Comparison of ENCODE assay signal across 8 cellular contexts in the genomic region with DNA sequence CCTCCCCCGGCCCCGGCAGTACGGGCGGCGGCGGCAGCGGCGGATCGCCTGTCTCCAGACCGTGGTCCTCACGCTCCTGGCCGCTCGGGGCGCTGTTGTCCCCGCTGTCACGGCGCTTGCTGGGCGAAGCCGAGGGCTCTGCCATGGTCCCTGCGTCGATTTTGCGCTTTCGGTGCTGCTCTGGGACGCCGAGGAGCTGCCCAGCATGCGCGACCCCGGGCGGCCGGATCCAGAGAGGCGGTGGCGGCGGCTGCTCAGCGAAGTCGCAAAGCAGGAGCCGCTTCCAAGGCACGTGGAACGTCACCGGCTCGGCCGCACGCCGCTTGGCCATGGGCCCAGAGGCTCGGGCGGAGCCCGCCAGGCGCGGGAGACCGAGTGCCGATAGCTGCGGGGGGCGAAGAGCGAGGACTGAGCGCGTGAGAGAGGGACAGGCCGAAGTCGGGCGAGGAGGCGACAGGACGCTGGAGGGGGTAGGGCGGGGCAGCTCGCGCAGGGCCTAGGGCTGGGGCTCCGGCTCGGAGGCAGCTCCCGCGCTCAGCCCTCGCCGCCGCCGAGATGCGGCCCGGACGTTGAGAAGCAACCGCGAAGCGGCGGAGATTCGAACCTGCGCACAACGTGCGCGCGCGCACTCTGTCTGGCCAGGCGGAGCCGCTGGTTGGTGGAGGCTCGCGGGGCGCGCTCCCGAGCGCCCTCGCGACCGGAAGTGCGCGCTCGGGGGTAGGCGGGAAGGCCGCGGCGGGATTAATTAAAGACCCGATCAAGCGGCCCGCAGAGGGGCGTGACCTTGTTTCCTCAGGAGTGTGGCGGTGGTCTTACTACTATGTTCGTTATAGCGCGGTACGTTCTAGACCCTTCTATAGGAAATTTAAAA. TPM values are rescaled to one million over a fixed set of nuclear protein-coding genes. Genes with fewer than 3 reads are reported as not detected.
DNase-seq lines count a peak whose midpoint lies in the region; ATAC-seq and TF ChIP-seq lines count a peak whose summit lies in the region.

C9orf40 (minus strand) TSS at position 632 of the 871 bp plus-strand sequence; CDS start at position 331, 301 bp downstream.

- no peak for TF ChIP-seq POLR2A in testis (IDR thresholded peaks at IDR 0.05)

- intact Hi-C loops in testis (cut with DNase I; ENCODE audit: low total_unique reads), result no loop called here

- H3K27me3 ChIP-seq in testis, result no peaks in the 10 kb centered on the region

- H3K27ac ChIP-seq in testis, result peak within 1 kb of the TSS; percentile 95 to 98

- peak; percentile 89 for DNase-seq in GM10266 (ENCODE audit: extremely low spot score)
- DNase-seq in NAMALWA (ENCODE audit: low spot score), result peak; percentile 92
- peak; percentile 86 for DNase-seq in SK-MEL-5 (ENCODE audit: low read depth, low spot score)
- DNase-seq in activated naive CD4-positive, alpha-beta T cell treated with Interleukin-2 at 50 U/mL for 16 hours, result peak; percentile 92
- DNase-seq in germinal center (ENCODE audit: low spot score), result peak; percentile 81
- peak; percentile 74 for DNase-seq in omental fat pad (ENCODE audit: low spot score)
- peak; percentile 90 for DNase-seq in testis

- no peaks in the 10 kb centered on the region for H3K36me3 ChIP-seq in testis (ENCODE audit: low read depth, missing control alignments)

- peak; percentile 93 for ATAC-seq in HG02571 (IDR thresholded peaks at IDR 0.05; ENCODE audit: unreplicated experiment)
- peak; percentile 98 for ATAC-seq in omental fat pad (ENCODE audit: low FRiP score)

- TF ChIP-seq CTCF in GM10266 (IDR thresholded peaks at IDR 0.05; ENCODE audit: control insufficient read depth, insufficient read depth, low read depth, missing control alignments) (peak; percentile 95), omental fat pad (IDR thresholded peaks at IDR 0.05) (peak in 1 of 3 donors; percentile 53), testis (IDR thresholded peaks at IDR 0.05) (peak; percentile 66 to 83 (median 68))

- peak within 1 kb of the TSS; percentile 95 to 96 for H3K4me3 ChIP-seq in testis

- no peaks in the 10 kb centered on the region for H3K4me1 ChIP-seq in testis

- no peaks in the 10 kb centered on the region for H3K9me3 ChIP-seq in testis

- in situ Hi-C loops in SK-MEL-5 (cut with HindIII; ENCODE audit: low pct_unique_long_range_greater_than_20kb, low sequenced_read_pairs), result no loop called here

- WGBS in testis, 2 donors, result 0 to 1% methylated on average over 33 to 66 of the region's 112 CpGs

RNA-seq across cellular contexts. Expression of gene C9orf40, which starts in this region (rescaled TPM):
- 4.2 and 6.1 TPM in 2 replicates for total RNA-seq in SK-MEL-5 (2014; rRNA removed; shearing (Covaris generic))
- 11.9 and 12.0 TPM in 2 replicates for polyA plus RNA-seq in SK-MEL-5 (2015; cell fraction: cytosol; rRNA removed)
- polyA plus RNA-seq in SK-MEL-5 (2015; cell fraction: nucleus; rRNA removed), result 5.5 and 8.9 TPM in 2 replicates
- 1 to 10 TPM; 2.1 to 5.5 (median 3.0) TPM for total RNA-seq in omental fat pad
- total RNA-seq in testis, result 10 to 100 TPM in 1 of 2 donors, 1 to 10 TPM in 1; 8.9 to 14.6 TPM
- 21.4 TPM for polyA plus RNA-seq in testis (ENCODE audit: insufficient read depth, low read depth, low replicate concordance)

Comparison
In these comparisons a context has a peak if more than half of its experiments do, and no peak if none do; other contexts are left out.
1. Peak in every context shown above with its lines: DNase-seq, ATAC-seq, H3K4me3 ChIP-seq and H3K27ac ChIP-seq.